12 cellular contexts compared by ENCODE assay signal in genomic region chr20:53608071-53608455, GRCh38. TPM values are rescaled to one million over a fixed set of nuclear protein-coding genes. Genes with fewer than 3 reads are reported as not detected.
DNase-seq lines count a peak whose midpoint lies in the region; ATAC-seq and TF ChIP-seq lines count a peak whose summit lies in the region.
"Had no signal": no experiment of that assay in that cellular context is flagged by ENCODE, and none has a peak within 500 bp of the region (broad histone marks: within the 10 kb centered on the region; RNA-seq: fewer than 3 reads in every experiment).

No MANE protein-coding gene starts in this region.

- DNase-seq in GM23338 (ENCODE audit: low spot score) (no peak), Peyer's patch (peak in 2 of 3 donors; percentile 15 to 50), endodermal cell (no peak), NCI-H1694 (lab: John Stamatoyannopoulos, UW) (no peak), G401 (ENCODE audit: low spot score) (no peak), NOMO-1 treated with dmso at 0.1 percent for 144 hours (lab: John Stamatoyannopoulos, UW; ENCODE audit: unreplicated experiment) (no peak), globus pallidus (ENCODE audit: low spot score) (no peak)
- DNase-seq: cortex of kidney, NCI-H2107, thyroid gland had no signal

- H3K9me3 ChIP-seq in Peyer's patch (no peaks in the 10 kb centered on the region), endodermal cell (ENCODE audit: control insufficient read depth, low read length) (no peaks in the 10 kb centered on the region), skeletal muscle tissue (ENCODE audit: control insufficient read depth in 3 of 3, low read length in 3 of 3) (no peaks in the 10 kb centered on the region)
- H3K9me3 ChIP-seq: thyroid gland had no signal

- 0 out of 2 replicates have a peak overlapping the region, but pooled peaks have one; percentile 28 for H2AFZ ChIP-seq in GM23338

- no peaks in the 10 kb centered on the region for H3K27me3 ChIP-seq in GM23338 (ENCODE audit: insufficient read depth)
- no peaks in the 10 kb centered on the region for H3K27me3 ChIP-seq in Peyer's patch
- H3K27me3 ChIP-seq in endodermal cell (ENCODE audit: control insufficient read depth, insufficient read depth, low read length, poor library complexity, severe bottlenecking), result no peaks in the 10 kb centered on the region
- no peaks in the 10 kb centered on the region for H3K27me3 ChIP-seq in skeletal muscle tissue (ENCODE audit: control insufficient read depth in 3 of 3, insufficient read depth in 3 of 3, low read length in 3 of 3)
- H3K27me3 ChIP-seq: thyroid gland had no signal

- H3K79me2 ChIP-seq in GM23338 (replicated peaks; ENCODE audit: insufficient read depth), result no peaks in the 10 kb centered on the region

- H3K9me2 ChIP-seq in GM23338 (ENCODE audit: insufficient read depth), result no peaks in the 10 kb centered on the region

- no peak for TF ChIP-seq POLR2A in Peyer's patch (IDR thresholded peaks at IDR 0.05)

- no peak overlapping the region for H3K27ac ChIP-seq in GM23338 (ENCODE audit: low read depth)
- H3K27ac ChIP-seq in Peyer's patch, result peak overlapping the region in 3 of 4 donors; percentile 53 to 68 (median 58)
- no peak overlapping the region for H3K27ac ChIP-seq in endodermal cell (ENCODE audit: low read depth, low read length)
- peak overlapping the region; percentile 51 for H3K27ac ChIP-seq in skeletal muscle tissue (ENCODE audit: low read depth, low read length)

- WGBS in endodermal cell (ENCODE audit: insufficient coverage in 1 of 2, insufficient read length in 1 of 2), 2 experiments, result 92 to 98% methylated on average over 21 to 23 of the region's 23 CpGs

- peaks cover 3% of the 10 kb centered on the region for H3K27me3 Mint-ChIP-seq in GM23338 (ENCODE audit: insufficient read depth, low read depth, poor library complexity)
- no peaks in the 10 kb centered on the region for H3K27me3 Mint-ChIP-seq in endodermal cell (ENCODE audit: insufficient read depth)

- H3K27ac Mint-ChIP-seq in GM23338 (no peak overlapping the region), endodermal cell (peak overlapping the region; percentile 91)

- peaks cover 32% of the 10 kb centered on the region for H3K4me1 Mint-ChIP-seq in GM23338
- H3K4me1 Mint-ChIP-seq in endodermal cell, result peaks cover 32% of the 10 kb centered on the region

- no peaks in the 10 kb centered on the region for H3K36me3 ChIP-seq in GM23338 (ENCODE audit: insufficient read depth)
- no peaks in the 10 kb centered on the region for H3K36me3 ChIP-seq in Peyer's patch
- no peaks in the 10 kb centered on the region for H3K36me3 ChIP-seq in endodermal cell (ENCODE audit: control insufficient read depth, insufficient read depth, low read length)
- no peaks in the 10 kb centered on the region for H3K36me3 ChIP-seq in skeletal muscle tissue (ENCODE audit: control insufficient read depth in 3 of 3, insufficient read depth in 3 of 3, low read length in 3 of 3)
- H3K36me3 ChIP-seq: thyroid gland had no signal

- no peak overlapping the region for H3K4me2 ChIP-seq in GM23338

- H4K20me1 ChIP-seq in GM23338 (replicated peaks; ENCODE audit: insufficient read depth), result no peaks in the 10 kb centered on the region

- H3F3A ChIP-seq in GM23338 (replicated peaks; ENCODE audit: low read depth), result no peaks in the 10 kb centered on the region

- H3K36me3 Mint-ChIP-seq in GM23338 (ENCODE audit: low read depth), result no peaks in the 10 kb centered on the region
- H3K36me3 Mint-ChIP-seq in endodermal cell (ENCODE audit: low read depth), result no peaks in the 10 kb centered on the region
- H3K36me3 Mint-ChIP-seq: mesothelial cell of epicardium had no signal

- TF ChIP-seq CTCF in GM23338 (conservative IDR thresholded peaks at IDR 0.05; ENCODE audit: low read depth in 2 of 2) (no peak), Peyer's patch (IDR thresholded peaks at IDR 0.05) (no peak), endodermal cell (conservative IDR thresholded peaks at IDR 0.05) (no peak)

- no peaks in the 10 kb centered on the region for H3K9me3 Mint-ChIP-seq in GM23338
- no peaks in the 10 kb centered on the region for H3K9me3 Mint-ChIP-seq in endodermal cell
- H3K9me3 Mint-ChIP-seq: mesothelial cell of epicardium had no signal

- H3K4me3 Mint-ChIP-seq in GM23338 (no peak overlapping the region), endodermal cell (peak overlapping the region; percentile 54)
- H3K4me3 Mint-ChIP-seq: mesothelial cell of epicardium had no signal

- ATAC-seq in GM23338, result no peak

- H3K4me3 ChIP-seq in GM23338 (no peak overlapping the region), Peyer's patch (no peak overlapping the region), endodermal cell (ENCODE audit: low read length) (no peak overlapping the region), skeletal muscle tissue (ENCODE audit: low read length in 3 of 3) (no peak overlapping the region)
- H3K4me3 ChIP-seq: thyroid gland had no signal

- H3K4me1 ChIP-seq in GM23338 (ENCODE audit: insufficient read depth) (peaks cover 32% of the 10 kb centered on the region), Peyer's patch (peaks cover 0 to 3% (median 1%) of the 10 kb centered on the region in 4 donors), endodermal cell (ENCODE audit: control insufficient read depth, insufficient read depth, low read length) (peaks cover 6% of the 10 kb centered on the region), skeletal muscle tissue (ENCODE audit: control insufficient read depth in 3 of 3, insufficient read depth in 3 of 3, low read length in 3 of 3) (peaks cover 0 to 3% (median 2%) of the 10 kb centered on the region in 3 donors)

- no peak overlapping the region for H3K9ac ChIP-seq in endodermal cell (ENCODE audit: extremely low read depth, low read length, poor library complexity, severe bottlenecking)
- H3K9ac ChIP-seq in skeletal muscle tissue (ENCODE audit: low read depth in 1 of 3, low read length in 3 of 3), result no peak overlapping the region

- in situ Hi-C loops in G401 (cut with HindIII; ENCODE audit: low sequenced_read_pairs), result no loop called here

TF ChIP-seq in GM23338, 12 proteins besides CTCF, POLR2A, EP300 and RAD21 (continues in another document):
- TF ChIP-seq POLR2AphosphoS5 (IDR thresholded peaks at IDR 0.05; ENCODE audit: low read depth) (no peak), ZNF114 (CRISPR knock-in tag; IDR thresholded peaks at IDR 0.05) (no peak), CREB1 (CRISPR knock-in tag; IDR thresholded peaks at IDR 0.05; ENCODE audit: low read depth) (no peak), EZH2phosphoT487 (IDR thresholded peaks at IDR 0.05; ENCODE audit: unreplicated experiment) (no peak), ZNF331 (CRISPR knock-in tag; IDR thresholded peaks at IDR 0.05; ENCODE audit: low read depth) (no peak), REST (IDR thresholded peaks at IDR 0.05; ENCODE audit: unreplicated experiment) (no peak), EZH2 (IDR thresholded peaks at IDR 0.05; ENCODE audit: low read depth, unreplicated experiment) (no peak), JUNB (IDR thresholded peaks at IDR 0.05; ENCODE audit: unreplicated experiment) (no peak), STAT1 (IDR thresholded peaks at IDR 0.05; ENCODE audit: unreplicated experiment) (no peak)

RNA-seq across cellular contexts. Expression of gene ZNF217, which starts 14.4 kb away (rescaled TPM):
- 76.7 and 78.0 TPM in 2 replicates for total RNA-seq in GM23338 (2014; rRNA removed; shearing (Covaris generic))
- 30.8 and 32.8 TPM in 2 replicates for polyA plus RNA-seq in GM23338 (2016; fragmentation: Nextera tagmentation; extraction: Ambion mirVana)
- total RNA-seq in Peyer's patch, result 10 to 100 TPM; 23.3 to 59.4 (median 43.4) TPM
- total RNA-seq in endodermal cell, result 100 to 1,000 TPM; 100 to 123 TPM
- polyA plus RNA-seq in endodermal cell (2013, experiment 1 of 2), result 45.7 TPM
- 46.1 TPM for polyA plus RNA-seq in endodermal cell (2013, experiment 2 of 2)
- 8.4 TPM for total RNA-seq in skeletal muscle tissue
- total RNA-seq in G401 (2014; rRNA removed; shearing (Covaris generic)), result 63.4 and 79.3 TPM in 2 replicates

Comparison
In these comparisons a context has a peak if more than half of its experiments do, and no peak if none do; other contexts are left out.
1. DNase-seq: peak in Peyer's patch (2 of 3); none in GM23338 (single experiment), endodermal cell (single experiment), NCI-H1694 (single experiment), G401 (single experiment), NOMO-1 treated with dmso at 0.1 percent for 144 hours (single experiment) and globus pallidus (single experiment).
2. H3K27ac ChIP-seq: peak in Peyer's patch (3 of 4) and skeletal muscle tissue (single experiment); none in GM23338 (single experiment) and endodermal cell (single experiment).